Comparison of ENCODE assay signal across 1 cellular context in the genomic region with DNA sequence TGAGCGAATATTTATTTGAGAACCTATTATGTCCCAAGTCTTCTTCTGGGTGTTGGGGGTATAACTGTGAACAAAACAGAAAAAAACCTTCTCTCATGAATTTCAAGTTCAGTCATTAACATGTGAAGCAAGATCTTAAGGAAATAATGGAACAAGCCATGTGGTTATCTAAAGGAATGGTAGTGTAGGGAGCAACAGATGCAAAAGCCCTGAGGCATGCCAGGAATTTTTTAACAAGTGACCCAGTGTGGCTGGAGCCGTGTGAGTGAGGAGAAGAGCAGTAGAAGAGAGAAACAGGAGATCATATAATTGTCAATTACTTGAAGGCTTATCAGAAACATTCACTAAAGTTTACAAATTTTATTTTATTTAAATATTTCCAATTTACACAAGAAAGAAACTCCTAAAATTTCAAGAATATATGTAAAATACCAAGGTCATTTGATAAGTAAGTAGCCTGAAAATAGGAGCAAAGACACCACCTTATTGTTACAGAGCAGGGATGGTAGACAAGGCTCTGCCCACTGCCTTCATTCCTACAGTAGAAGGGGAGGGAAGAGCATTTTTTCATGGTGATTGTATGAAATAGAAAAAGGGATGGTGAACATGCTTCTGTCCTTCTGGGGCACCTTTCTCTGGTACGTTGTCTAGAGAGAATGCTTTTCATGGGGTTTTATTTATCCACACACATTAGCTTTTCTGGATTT.
TF ChIP-seq lines count a peak whose summit lies in the region.

No MANE protein-coding gene starts in this region.

TF ChIP-seq in H1, 55 proteins besides CTCF, POLR2A, EP300 and RAD21 (continued from another document):
- TF ChIP-seq, protein P1, sequence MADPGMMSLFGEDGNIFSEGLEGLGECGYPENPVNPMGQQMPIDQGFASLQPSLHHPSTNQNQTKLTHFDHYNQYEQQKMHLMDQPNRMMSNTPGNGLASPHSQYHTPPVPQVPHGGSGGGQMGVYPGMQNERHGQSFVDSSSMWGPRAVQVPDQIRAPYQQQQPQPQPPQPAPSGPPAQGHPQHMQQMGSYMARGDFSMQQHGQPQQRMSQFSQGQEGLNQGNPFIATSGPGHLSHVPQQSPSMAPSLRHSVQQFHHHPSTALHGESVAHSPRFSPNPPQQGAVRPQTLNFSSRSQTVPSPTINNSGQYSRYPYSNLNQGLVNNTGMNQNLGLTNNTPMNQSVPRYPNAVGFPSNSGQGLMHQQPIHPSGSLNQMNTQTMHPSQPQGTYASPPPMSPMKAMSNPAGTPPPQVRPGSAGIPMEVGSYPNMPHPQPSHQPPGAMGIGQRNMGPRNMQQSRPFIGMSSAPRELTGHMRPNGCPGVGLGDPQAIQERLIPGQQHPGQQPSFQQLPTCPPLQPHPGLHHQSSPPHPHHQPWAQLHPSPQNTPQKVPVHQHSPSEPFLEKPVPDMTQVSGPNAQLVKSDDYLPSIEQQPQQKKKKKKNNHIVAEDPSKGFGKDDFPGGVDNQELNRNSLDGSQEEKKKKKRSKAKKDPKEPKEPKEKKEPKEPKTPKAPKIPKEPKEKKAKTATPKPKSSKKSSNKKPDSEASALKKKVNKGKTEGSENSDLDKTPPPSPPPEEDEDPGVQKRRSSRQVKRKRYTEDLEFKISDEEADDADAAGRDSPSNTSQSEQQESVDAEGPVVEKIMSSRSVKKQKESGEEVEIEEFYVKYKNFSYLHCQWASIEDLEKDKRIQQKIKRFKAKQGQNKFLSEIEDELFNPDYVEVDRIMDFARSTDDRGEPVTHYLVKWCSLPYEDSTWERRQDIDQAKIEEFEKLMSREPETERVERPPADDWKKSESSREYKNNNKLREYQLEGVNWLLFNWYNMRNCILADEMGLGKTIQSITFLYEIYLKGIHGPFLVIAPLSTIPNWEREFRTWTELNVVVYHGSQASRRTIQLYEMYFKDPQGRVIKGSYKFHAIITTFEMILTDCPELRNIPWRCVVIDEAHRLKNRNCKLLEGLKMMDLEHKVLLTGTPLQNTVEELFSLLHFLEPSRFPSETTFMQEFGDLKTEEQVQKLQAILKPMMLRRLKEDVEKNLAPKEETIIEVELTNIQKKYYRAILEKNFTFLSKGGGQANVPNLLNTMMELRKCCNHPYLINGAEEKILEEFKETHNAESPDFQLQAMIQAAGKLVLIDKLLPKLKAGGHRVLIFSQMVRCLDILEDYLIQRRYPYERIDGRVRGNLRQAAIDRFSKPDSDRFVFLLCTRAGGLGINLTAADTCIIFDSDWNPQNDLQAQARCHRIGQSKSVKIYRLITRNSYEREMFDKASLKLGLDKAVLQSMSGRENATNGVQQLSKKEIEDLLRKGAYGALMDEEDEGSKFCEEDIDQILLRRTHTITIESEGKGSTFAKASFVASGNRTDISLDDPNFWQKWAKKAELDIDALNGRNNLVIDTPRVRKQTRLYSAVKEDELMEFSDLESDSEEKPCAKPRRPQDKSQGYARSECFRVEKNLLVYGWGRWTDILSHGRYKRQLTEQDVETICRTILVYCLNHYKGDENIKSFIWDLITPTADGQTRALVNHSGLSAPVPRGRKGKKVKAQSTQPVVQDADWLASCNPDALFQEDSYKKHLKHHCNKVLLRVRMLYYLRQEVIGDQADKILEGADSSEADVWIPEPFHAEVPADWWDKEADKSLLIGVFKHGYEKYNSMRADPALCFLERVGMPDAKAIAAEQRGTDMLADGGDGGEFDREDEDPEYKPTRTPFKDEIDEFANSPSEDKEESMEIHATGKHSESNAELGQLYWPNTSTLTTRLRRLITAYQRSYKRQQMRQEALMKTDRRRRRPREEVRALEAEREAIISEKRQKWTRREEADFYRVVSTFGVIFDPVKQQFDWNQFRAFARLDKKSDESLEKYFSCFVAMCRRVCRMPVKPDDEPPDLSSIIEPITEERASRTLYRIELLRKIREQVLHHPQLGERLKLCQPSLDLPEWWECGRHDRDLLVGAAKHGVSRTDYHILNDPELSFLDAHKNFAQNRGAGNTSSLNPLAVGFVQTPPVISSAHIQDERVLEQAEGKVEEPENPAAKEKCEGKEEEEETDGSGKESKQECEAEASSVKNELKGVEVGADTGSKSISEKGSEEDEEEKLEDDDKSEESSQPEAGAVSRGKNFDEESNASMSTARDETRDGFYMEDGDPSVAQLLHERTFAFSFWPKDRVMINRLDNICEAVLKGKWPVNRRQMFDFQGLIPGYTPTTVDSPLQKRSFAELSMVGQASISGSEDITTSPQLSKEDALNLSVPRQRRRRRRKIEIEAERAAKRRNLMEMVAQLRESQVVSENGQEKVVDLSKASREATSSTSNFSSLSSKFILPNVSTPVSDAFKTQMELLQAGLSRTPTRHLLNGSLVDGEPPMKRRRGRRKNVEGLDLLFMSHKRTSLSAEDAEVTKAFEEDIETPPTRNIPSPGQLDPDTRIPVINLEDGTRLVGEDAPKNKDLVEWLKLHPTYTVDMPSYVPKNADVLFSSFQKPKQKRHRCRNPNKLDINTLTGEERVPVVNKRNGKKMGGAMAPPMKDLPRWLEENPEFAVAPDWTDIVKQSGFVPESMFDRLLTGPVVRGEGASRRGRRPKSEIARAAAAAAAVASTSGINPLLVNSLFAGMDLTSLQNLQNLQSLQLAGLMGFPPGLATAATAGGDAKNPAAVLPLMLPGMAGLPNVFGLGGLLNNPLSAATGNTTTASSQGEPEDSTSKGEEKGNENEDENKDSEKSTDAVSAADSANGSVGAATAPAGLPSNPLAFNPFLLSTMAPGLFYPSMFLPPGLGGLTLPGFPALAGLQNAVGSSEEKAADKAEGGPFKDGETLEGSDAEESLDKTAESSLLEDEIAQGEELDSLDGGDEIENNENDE (IDR thresholded peaks at IDR 0.05; ENCODE audit: insufficient replicate concordance, low read length) = peak; percentile 86
- TF ChIP-seq SAP30 (IDR thresholded peaks at IDR 0.05; ENCODE audit: insufficient read depth, insufficient replicate concordance, low read length) = no peak
- peak; percentile 86 for TF ChIP-seq KDM1A (IDR thresholded peaks at IDR 0.05; ENCODE audit: borderline replicate concordance, low read length)
- TF ChIP-seq PHF8 (conservative IDR thresholded peaks at IDR 0.05; ENCODE audit: low read depth, low read length) = no peak
- TF ChIP-seq RBBP5 (IDR thresholded peaks at IDR 0.05; ENCODE audit: borderline replicate concordance, low read depth, low read length) = no peak
- no peak for TF ChIP-seq GABPA (IDR thresholded peaks at IDR 0.05; ENCODE audit: borderline replicate concordance, insufficient read depth, low read length)
- no peak for TF ChIP-seq CTBP2 (IDR thresholded peaks at IDR 0.05; ENCODE audit: borderline replicate concordance, insufficient read depth, insufficient read length, low read length)
- no peak for TF ChIP-seq SIX5 (IDR thresholded peaks at IDR 0.05; ENCODE audit: low read depth, low read length)
- no peak for TF ChIP-seq EZH2 (IDR thresholded peaks at IDR 0.05; ENCODE audit: low read depth, low read length, severe bottlenecking)
- no peak for TF ChIP-seq EGR1 (IDR thresholded peaks at IDR 0.05; ENCODE audit: borderline replicate concordance, low read depth, low read length)
- TF ChIP-seq BCL11A (IDR thresholded peaks at IDR 0.05; ENCODE audit: low read depth in 2 of 2, low read length in 2 of 2) = no peak
- TF ChIP-seq, protein P2, sequence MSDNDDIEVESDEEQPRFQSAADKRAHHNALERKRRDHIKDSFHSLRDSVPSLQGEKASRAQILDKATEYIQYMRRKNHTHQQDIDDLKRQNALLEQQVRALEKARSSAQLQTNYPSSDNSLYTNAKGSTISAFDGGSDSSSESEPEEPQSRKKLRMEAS (IDR thresholded peaks at IDR 0.05) = peak; percentile 61
- no peak for TF ChIP-seq MAFK (IDR thresholded peaks at IDR 0.05; ENCODE audit: low read depth, low read length)
- TF ChIP-seq, protein P3, sequence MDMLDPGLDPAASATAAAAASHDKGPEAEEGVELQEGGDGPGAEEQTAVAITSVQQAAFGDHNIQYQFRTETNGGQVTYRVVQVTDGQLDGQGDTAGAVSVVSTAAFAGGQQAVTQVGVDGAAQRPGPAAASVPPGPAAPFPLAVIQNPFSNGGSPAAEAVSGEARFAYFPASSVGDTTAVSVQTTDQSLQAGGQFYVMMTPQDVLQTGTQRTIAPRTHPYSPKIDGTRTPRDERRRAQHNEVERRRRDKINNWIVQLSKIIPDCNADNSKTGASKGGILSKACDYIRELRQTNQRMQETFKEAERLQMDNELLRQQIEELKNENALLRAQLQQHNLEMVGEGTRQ (IDR thresholded peaks at IDR 0.05; ENCODE audit: low read length) = no peak
- TF ChIP-seq SP4 (IDR thresholded peaks at IDR 0.05; ENCODE audit: low read length) = no peak
- TF ChIP-seq TEAD4 (IDR thresholded peaks at IDR 0.05; ENCODE audit: low read depth, low read length) = peak; percentile 94
- TF ChIP-seq CBX8 (IDR thresholded peaks at IDR 0.05; ENCODE audit: borderline replicate concordance, low read depth, low read length) = no peak
- no peak for TF ChIP-seq CBX5 (IDR thresholded peaks at IDR 0.05; ENCODE audit: low read depth, low read length)
- no peak for TF ChIP-seq ZNF274 (IDR thresholded peaks at IDR 0.05; ENCODE audit: borderline replicate concordance, extremely low read depth, low read length)
- TF ChIP-seq, protein P4, sequence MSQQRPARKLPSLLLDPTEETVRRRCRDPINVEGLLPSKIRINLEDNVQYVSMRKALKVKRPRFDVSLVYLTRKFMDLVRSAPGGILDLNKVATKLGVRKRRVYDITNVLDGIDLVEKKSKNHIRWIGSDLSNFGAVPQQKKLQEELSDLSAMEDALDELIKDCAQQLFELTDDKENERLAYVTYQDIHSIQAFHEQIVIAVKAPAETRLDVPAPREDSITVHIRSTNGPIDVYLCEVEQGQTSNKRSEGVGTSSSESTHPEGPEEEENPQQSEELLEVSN (IDR thresholded peaks at IDR 0.05) = no peak
- TF ChIP-seq GTF2F1 (IDR thresholded peaks at IDR 0.05; ENCODE audit: borderline replicate concordance, low read depth, low read length) = no peak
- TF ChIP-seq, protein P5, sequence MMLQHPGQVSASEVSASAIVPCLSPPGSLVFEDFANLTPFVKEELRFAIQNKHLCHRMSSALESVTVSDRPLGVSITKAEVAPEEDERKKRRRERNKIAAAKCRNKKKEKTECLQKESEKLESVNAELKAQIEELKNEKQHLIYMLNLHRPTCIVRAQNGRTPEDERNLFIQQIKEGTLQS (IDR thresholded peaks at IDR 0.05; ENCODE audit: insufficient read depth, low read depth, low read length) = no peak
- peak; percentile 57; the same call in 1 of the 2 replicates for TF ChIP-seq CEBPB (IDR thresholded peaks at IDR 0.05; ENCODE audit: low read depth, low read length)
- TF ChIP-seq SRF (IDR thresholded peaks at IDR 0.05; ENCODE audit: low read depth, low read length) = no peak
- TF ChIP-seq JUND (IDR thresholded peaks at IDR 0.05; ENCODE audit: low read length) = no peak
- TF ChIP-seq NANOG (IDR thresholded peaks at IDR 0.05; ENCODE audit: insufficient read depth, low read depth, low read length, poor library complexity, severe bottlenecking) = no peak
- TF ChIP-seq RXRA (IDR thresholded peaks at IDR 0.05; ENCODE audit: insufficient read depth, low read depth, low read length) = no peak
- TF ChIP-seq SUZ12 (IDR thresholded peaks at IDR 0.05; ENCODE audit: low read length) = no peak
- TF ChIP-seq NRF1 (IDR thresholded peaks at IDR 0.05; ENCODE audit: low read depth, low read length) = no peak
- peak in 1 of 2 experiments; percentile 88; a peak in 1 of 4 replicates for TF ChIP-seq HDAC2 (IDR thresholded peaks at IDR 0.05; ENCODE audit: borderline replicate concordance in 1 of 2, low read depth in 2 of 2, low read length in 2 of 2)
- TF ChIP-seq BACH1 (IDR thresholded peaks at IDR 0.05; ENCODE audit: low read length) = no peak
